Comparison of ENCODE assay signal across 22 cellular contexts in the genomic region with DNA sequence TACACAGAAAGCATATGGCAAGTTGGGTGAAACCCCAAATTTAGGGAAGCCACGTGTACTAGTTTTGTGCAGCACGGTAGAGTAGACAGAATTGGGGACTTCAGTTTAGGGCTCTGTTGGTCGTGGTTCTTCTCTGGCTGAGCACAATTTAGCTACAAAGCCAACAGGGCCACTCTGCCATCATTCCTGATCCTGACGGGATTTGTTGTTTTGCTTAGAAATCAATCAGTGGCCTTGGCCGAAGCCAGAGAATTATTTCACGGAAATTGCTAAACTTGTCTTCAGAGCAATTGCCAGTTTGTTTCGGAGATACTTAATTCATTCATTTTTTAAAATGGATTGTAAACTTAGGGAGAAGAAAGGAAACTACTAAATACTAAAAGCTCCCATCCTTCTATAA.
DNase-seq lines count a peak whose midpoint lies in the region; ATAC-seq and TF ChIP-seq lines count a peak whose summit lies in the region.
"Had no signal": no experiment of that assay in that cellular context is flagged by ENCODE, and none has a peak within 500 bp of the region (broad histone marks: within the 10 kb centered on the region; RNA-seq: fewer than 3 reads in every experiment).

No MANE protein-coding gene starts in this region.

- H3K9me3 ChIP-seq in SK-N-SH (no peaks in the 10 kb centered on the region), right lobe of liver (no peaks in the 10 kb centered on the region), Peyer's patch (no peaks in the 10 kb centered on the region)
- H3K9me3 ChIP-seq: BE2C; BLaER1 treated with 17β-estradiol and CSF1 and Interleukin-3, amounts not matched to agents 10 nM and 100 nM had no signal

- H3K27ac Mint-ChIP-seq in activated T-cell treated with anti-CD3 and anti-CD28 coated beads, Interleukin-2, amount 50 U/mL, for 24 hours: no peak overlapping the region
- H3K27ac Mint-ChIP-seq: CD14-positive monocyte; CD4-positive, alpha-beta T cell; CD8-positive, alpha-beta memory T cell had no signal

- TF ChIP-seq EP300 in SK-N-SH (IDR thresholded peaks at IDR 0.05; ENCODE audit: borderline replicate concordance in 1 of 2, low read depth in 1 of 2, low read length in 1 of 2): no peak

- no peaks in the 10 kb centered on the region for H3K36me3 Mint-ChIP-seq in activated T-cell treated with anti-CD3 and anti-CD28 coated beads, Interleukin-2, amount 50 U/mL, for 24 hours (ENCODE audit: low read depth)
- H3K36me3 Mint-ChIP-seq: CD14-positive monocyte; CD8-positive, alpha-beta memory T cell had no signal

- H3K27ac ChIP-seq in SK-N-SH (ENCODE audit: low read depth in 2 of 2, low read length in 1 of 2) (no peak overlapping the region), VCaP (peak overlapping the region; percentile 95), right lobe of liver (no peak overlapping the region), Peyer's patch (no peak overlapping the region)
- H3K27ac ChIP-seq: 22Rv1; BLaER1 treated with 17β-estradiol and CSF1 and Interleukin-3, amounts not matched to agents 10 nM and 100 nM; GM23248 had no signal

- H3K27me3 ChIP-seq in SK-N-SH (ENCODE audit: insufficient read depth) (no peaks in the 10 kb centered on the region), right lobe of liver (no peaks in the 10 kb centered on the region), Peyer's patch (no peaks in the 10 kb centered on the region)
- H3K27me3 ChIP-seq: BE2C; BLaER1 treated with 17β-estradiol and CSF1 and Interleukin-3, amounts not matched to agents 10 nM and 100 nM had no signal

- 95% methylated on average over 7 of the region's 7 CpGs for WGBS in SK-N-SH (ENCODE audit: low lambda C conversion rate)
- WGBS in right lobe of liver (ENCODE audit: insufficient coverage, low coverage, low lambda C conversion rate, missing lambda C conversion rate): 47% methylated on average over 7 of the region's 7 CpGs

- TF ChIP-seq CTCF in SK-N-SH (IDR thresholded peaks at IDR 0.05) (no peak), VCaP (conservative IDR thresholded peaks at IDR 0.05) (no peak), right lobe of liver (IDR thresholded peaks at IDR 0.05) (no peak), Peyer's patch (IDR thresholded peaks at IDR 0.05) (no peak)

- TF ChIP-seq RAD21 in SK-N-SH (IDR thresholded peaks at IDR 0.05; ENCODE audit: low read length): no peak

- peaks cover 0 to 9% of the 10 kb centered on the region in 2 experiments; a peak in 1 of 4 replicates for H3K4me1 ChIP-seq in SK-N-SH (ENCODE audit: control insufficient read depth in 1 of 2, insufficient read depth in 2 of 2, low read depth in 1 of 2, low read length in 1 of 2)
- H3K4me1 ChIP-seq in right lobe of liver: peaks cover 0 to 13% (median 6%) of the 10 kb centered on the region in 4 donors
- H3K4me1 ChIP-seq in Peyer's patch: no peaks in the 10 kb centered on the region
- H3K4me1 ChIP-seq: BE2C had no signal

- no peak overlapping the region for H3K4me3 Mint-ChIP-seq in activated T-cell treated with anti-CD3 and anti-CD28 coated beads, Interleukin-2, amount 50 U/mL, for 24 hours
- H3K4me3 Mint-ChIP-seq: CD14-positive monocyte; CD4-positive, alpha-beta T cell; CD8-positive, alpha-beta memory T cell; H9 had no signal

- peaks cover 2% of the 10 kb centered on the region for H3K4me1 Mint-ChIP-seq in activated T-cell treated with anti-CD3 and anti-CD28 coated beads, Interleukin-2, amount 50 U/mL, for 24 hours (ENCODE audit: low read depth)
- H3K4me1 Mint-ChIP-seq: CD14-positive monocyte; CD8-positive, alpha-beta memory T cell had no signal

- H3K4me3 ChIP-seq in SK-N-SH (ENCODE audit: low read depth in 2 of 2, low read length in 1 of 2): no peak overlapping the region
- H3K4me3 ChIP-seq in right lobe of liver: no peak overlapping the region
- H3K4me3 ChIP-seq in Peyer's patch: no peak overlapping the region
- H3K4me3 ChIP-seq: BLaER1 treated with 17β-estradiol and CSF1 and Interleukin-3, amounts not matched to agents 10 nM and 100 nM; GM23248 had no signal

- H3K27me3 Mint-ChIP-seq in activated T-cell treated with anti-CD3 and anti-CD28 coated beads, Interleukin-2, amount 50 U/mL, for 24 hours: peaks cover 4% of the 10 kb centered on the region
- H3K27me3 Mint-ChIP-seq: CD4-positive, alpha-beta T cell had no signal

- intact Hi-C loops in right lobe of liver (cut with DNase I): no loop called here

- peaks cover 0 to 3% of the 10 kb centered on the region in 2 experiments for H3K36me3 ChIP-seq in SK-N-SH (replicated peaks in 1 of 2; ENCODE audit: control insufficient read depth in 1 of 2, insufficient read depth in 2 of 2, low read length in 1 of 2)
- peaks cover 0 to 33% (median 3%) of the 10 kb centered on the region in 4 donors for H3K36me3 ChIP-seq in right lobe of liver
- peaks cover 0 to 18% (median 0%) of the 10 kb centered on the region in 3 donors for H3K36me3 ChIP-seq in Peyer's patch
- H3K36me3 ChIP-seq: BE2C had no signal

- CTCF ChIA-PET in SK-N-SH (lab: Yijun Ruan, JAX): interaction anchor here (1.4 to 1.5 kb wide), 2 partner anchors 22 to 503 kb away, joined by 4 to 5 read pairs; no protein-coding TSS in a partner anchor

- no peak overlapping the region for H3K4me2 ChIP-seq in SK-N-SH
- H3K4me2 ChIP-seq: BLaER1 treated with 17β-estradiol and CSF1 and Interleukin-3, amounts not matched to agents 10 nM and 100 nM had no signal

- H3K9ac ChIP-seq in SK-N-SH: no peak overlapping the region
- H3K9ac ChIP-seq: BLaER1 treated with 17β-estradiol and CSF1 and Interleukin-3, amounts not matched to agents 10 nM and 100 nM; GM23248 had no signal

- DNase-seq in SK-N-SH (no peak), right lobe of liver (no peak), COR-L47 (lab: John Stamatoyannopoulos, UW) (no peak), Peyer's patch (no peak)
- DNase-seq in activated T-cell treated with anti-CD3 and anti-CD28 coated beads, Interleukin-2, amount 50 U/mL, for 24 hours: no peak
- DNase-seq: ACHN; AML-193; BE2C; Calu3; CD4-positive, alpha-beta T cell; CD8-positive, alpha-beta memory T cell; DMS53; DMS79 treated with DMSO at 0.1 percent for 48 hours; GF-D8; GM23248; H9 had no signal

- no peaks in the 10 kb centered on the region for H3F3A ChIP-seq in SK-N-SH (replicated peaks; ENCODE audit: insufficient read depth)

- no peaks in the 10 kb centered on the region for H4K20me1 ChIP-seq in SK-N-SH (ENCODE audit: insufficient read depth)

- H3K9me2 ChIP-seq in SK-N-SH: no peaks in the 10 kb centered on the region

- H3K79me2 ChIP-seq in SK-N-SH (ENCODE audit: insufficient read depth): no peaks in the 10 kb centered on the region

- POLR2A ChIA-PET in SK-N-SH (lab: Yijun Ruan, JAX): no interaction called here

- ATAC-seq in SK-N-SH treated with all-trans-retinoic acid at 6 μM for 48 hours: no peak
- ATAC-seq in right lobe of liver: peak; percentile 16 to 66 (median 52)
- ATAC-seq: HCT116 had no signal

- H3K9me3 Mint-ChIP-seq in activated T-cell treated with anti-CD3 and anti-CD28 coated beads, Interleukin-2, amount 50 U/mL, for 24 hours: no peaks in the 10 kb centered on the region
- H3K9me3 Mint-ChIP-seq: CD14-positive monocyte; CD4-positive, alpha-beta T cell; CD8-positive, alpha-beta memory T cell; H9 had no signal

- H2AFZ ChIP-seq in SK-N-SH (ENCODE audit: low read depth): no peak overlapping the region
- H2AFZ ChIP-seq: GM23248 had no signal

- TF ChIP-seq POLR2A in right lobe of liver (IDR thresholded peaks at IDR 0.05): no peak
- no peak for TF ChIP-seq POLR2A in Peyer's patch (IDR thresholded peaks at IDR 0.05)

TF ChIP-seq in SK-N-SH, 30 proteins besides CTCF, POLR2A, EP300 and RAD21:
- no peak for TF ChIP-seq SIN3A (IDR thresholded peaks at IDR 0.05; ENCODE audit: borderline replicate concordance, low read depth, low read length)
- peak; percentile 3; the same call in 1 of the 2 replicates for TF ChIP-seq MXI1 (IDR thresholded peaks at IDR 0.05; ENCODE audit: low read depth, low read length)

TF ChIP-seq in SK-N-SH treated with all-trans-retinoic acid at 6 μM for 48 hours, 23 proteins besides CTCF, POLR2A, EP300 and RAD21:
- no peak for TF ChIP-seq ZC3H10 (CRISPR knock-in tag; IDR thresholded peaks at IDR 0.05)
- no peak for TF ChIP-seq GLIS3 (CRISPR knock-in tag; IDR thresholded peaks at IDR 0.05)
- no peak for TF ChIP-seq RARB (CRISPR knock-in tag; IDR thresholded peaks at IDR 0.05)
- no peak for TF ChIP-seq CSRNP3 (CRISPR knock-in tag; IDR thresholded peaks at IDR 0.05)
- no peak for TF ChIP-seq ISL1 (CRISPR knock-in tag; IDR thresholded peaks at IDR 0.05)
- TF ChIP-seq ZNF565 (CRISPR knock-in tag; conservative IDR thresholded peaks at IDR 0.05; ENCODE audit: low read depth): no peak
- TF ChIP-seq OSR1 (CRISPR knock-in tag; IDR thresholded peaks at IDR 0.05): no peak
TF ChIP-seq in SK-N-SH treated with all-trans-retinoic acid at 6 μM for 48 hours: peak in this region for 0.
